ENCODE assay signal across 9 cellular contexts in the genomic region with DNA sequence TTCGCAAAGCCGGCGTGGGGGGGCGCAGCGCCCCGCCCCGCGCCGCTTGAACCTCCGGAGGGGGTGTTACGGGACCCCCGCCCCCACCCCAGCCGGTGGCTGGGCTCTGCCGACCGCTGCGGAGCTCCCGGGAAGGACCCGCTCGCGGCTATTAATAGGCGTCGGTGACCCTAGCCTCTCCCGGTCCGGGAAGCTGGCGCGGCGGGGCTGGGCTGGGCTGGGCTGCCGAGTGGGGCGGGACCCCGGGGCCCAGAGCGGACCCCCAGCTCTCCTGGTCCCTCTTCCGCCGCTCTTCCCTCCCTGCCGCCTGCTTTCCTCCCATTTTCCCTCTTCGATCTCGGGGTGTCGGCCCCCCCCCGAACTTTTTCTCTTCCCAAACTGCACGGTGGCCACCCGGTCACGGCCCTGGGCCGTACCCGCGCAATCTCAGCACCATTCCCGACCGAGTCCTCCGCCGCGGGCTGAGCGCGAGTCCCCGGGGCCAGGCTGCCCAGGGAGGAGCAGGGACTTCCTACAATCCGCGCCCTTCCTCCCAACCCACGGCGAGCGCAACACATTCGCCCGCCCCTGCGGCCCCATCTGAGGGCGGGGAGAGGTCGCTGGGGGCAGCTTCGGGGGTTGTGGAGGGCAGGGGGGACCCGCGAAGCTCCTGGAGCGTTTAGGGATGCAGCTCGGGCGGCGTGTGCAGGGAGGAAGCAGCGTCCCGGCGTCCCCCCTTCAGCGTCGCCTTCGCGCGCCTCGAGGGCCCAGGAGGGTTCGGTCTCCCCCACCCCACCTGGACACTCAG. TPM values are rescaled to one million over a fixed set of nuclear protein-coding genes. Genes with fewer than 3 reads are reported as not detected.
DNase-seq lines count a peak whose midpoint lies in the region; ATAC-seq, FAIRE-seq and TF ChIP-seq lines count a peak whose summit lies in the region.
"Had no signal": no experiment of that assay in that cellular context is flagged by ENCODE, and none has a peak within 500 bp of the region (broad histone marks: within the 10 kb centered on the region; RNA-seq: fewer than 3 reads in every experiment).

No MANE protein-coding gene starts in this region.

- no peak overlapping the region for H3K4me3 ChIP-seq in K562
- peak overlapping the region; percentile 52 for H3K4me3 ChIP-seq in thymus (ENCODE audit: low read length)
- H3K4me3 ChIP-seq in SJCRH30 = no peak overlapping the region

- no peak for TF ChIP-seq RAD21 in K562 (CRISPR knock-in tag; conservative IDR thresholded peaks at IDR 0.05 in 1 of 2, IDR thresholded peaks at IDR 0.05 in 1 of 2)

- no peaks in the 10 kb centered on the region for H3K36me3 ChIP-seq in K562 (ENCODE audit: control insufficient read depth, insufficient read depth, low read length)
- H3K36me3 ChIP-seq in thymus (ENCODE audit: control insufficient read depth, insufficient read depth) = no peaks in the 10 kb centered on the region
- H3K36me3 ChIP-seq in SJCRH30 = no peaks in the 10 kb centered on the region

- no peaks in the 10 kb centered on the region for H3K79me2 ChIP-seq in K562 (ENCODE audit: control insufficient read depth, insufficient read depth, low read length)

- in situ Hi-C loops in K562 (cut with MboI) = no loop called here

- H3K9me1 ChIP-seq in K562 (ENCODE audit: control insufficient read depth, insufficient read depth, low read length) = no peaks in the 10 kb centered on the region

- H3K4me2 ChIP-seq in K562 (ENCODE audit: insufficient read depth, low read length) = no peak overlapping the region

- no peak overlapping the region; a peak in 1 of 4 replicates for H3K9ac ChIP-seq in K562 (ENCODE audit: insufficient read depth in 1 of 2, low read depth in 2 of 2, low read length in 2 of 2)

- ATAC-seq in K562 = peak; percentile 10; the same call in 1 of the 3 replicates

- TF ChIP-seq EP300 in K562 (IDR thresholded peaks at IDR 0.05; ENCODE audit: low read length) = no peak

- no peak overlapping the region for H3K27ac ChIP-seq in K562 (ENCODE audit: extremely low read depth, low read depth, low read length)
- H3K27ac ChIP-seq in thymus (ENCODE audit: low read depth) = no peak overlapping the region
- H3K27ac ChIP-seq in SJCRH30 = no peak overlapping the region

- TF ChIP-seq CTCF in K562 (IDR thresholded peaks at IDR 0.05 in 2 of 3, conservative IDR thresholded peaks at IDR 0.05 in 1 of 3; ENCODE audit: insufficient read depth in 2 of 3, low read depth in 1 of 3, low read length in 3 of 3) = no peak

- POLR2A ChIA-PET in K562 (lab: Yijun Ruan, JAX) = interaction anchor here (0.8 to 1.1 kb wide), 2 partner anchors 18 to 58 kb away, joined by 3 to 4 read pairs; no protein-coding TSS in a partner anchor

- WGBS in K562 (ENCODE audit: insufficient coverage, low coverage, missing lambda C conversion rate) = under 1% methylated on average over 23 of the region's 79 CpGs
- 2% methylated on average over 79 of the region's 79 CpGs for WGBS in thymus

- intact Hi-C loops in K562 (cut with micrococcal nuclease) = loop anchor here (10.0 kb wide), 1 partner anchor 678 kb away; no protein-coding TSS in a partner anchor

- no peaks in the 10 kb centered on the region for H3K9me3 ChIP-seq in K562 (replicated peaks; ENCODE audit: control insufficient read depth, insufficient read depth, low read depth, low read length)
- H3K9me3 ChIP-seq in thymus (ENCODE audit: control insufficient read depth) = peaks cover 1% of the 10 kb centered on the region
- no peaks in the 10 kb centered on the region for H3K9me3 ChIP-seq in SJCRH30 (replicated peaks)

- H3K4me1 ChIP-seq in K562 (replicated peaks in 1 of 2; ENCODE audit: control insufficient read depth in 2 of 2, insufficient read depth in 2 of 2, low read length in 2 of 2) (peaks cover 0 to 67% of the 10 kb centered on the region in 2 experiments; a peak in 2 of 5 replicates), thymus (ENCODE audit: control insufficient read depth, insufficient read depth, low read length) (no peaks in the 10 kb centered on the region), SJCRH30 (no peaks in the 10 kb centered on the region)

- peaks cover 11% of the 10 kb centered on the region; the same call in 1 of the 2 replicates for H4K20me1 ChIP-seq in K562 (replicated peaks; ENCODE audit: control insufficient read depth, insufficient read depth, low read length)

- BruUV-seq in K562 (replicated peaks; lab: Mats Ljungman, UMichigan) = no TSS peak

- H2AFZ ChIP-seq in K562 (ENCODE audit: low read depth, low read length) = no peak overlapping the region

- TF ChIP-seq POLR2A in K562 (conservative IDR thresholded peaks at IDR 0.05) = no peak

- DNase-seq in NCI-H82 (lab: John Stamatoyannopoulos, UW) = peak; percentile 47
- DNase-seq in NCI-H82 treated with DMSO at 0.1 percent for 48 hours (lab: John Stamatoyannopoulos, UW; ENCODE audit: unreplicated experiment) = no peak
- DNase-seq in K562 (ENCODE audit: extremely low read depth in 1 of 4, low spot score in 3 of 4) = peak in 1 of 4 experiments; percentile 43
- DNase-seq in left kidney (ENCODE audit: low read depth, low spot score) = peak; percentile 46
- no peak for DNase-seq in SJCRH30
- no peak for DNase-seq in hippocampal formation (lab: John Stamatoyannopoulos, UW)
- DNase-seq in stimulated activated CD4-positive, alpha-beta T cell treated with anti-CD3 and anti-CD28 coated beads, Interleukin-4, amount 100 ng/mL, for 1 hour = no peak

- peaks cover 19 to 48% of the 10 kb centered on the region in 2 experiments; a peak in 4 of 5 replicates for H3K27me3 ChIP-seq in K562 (ENCODE audit: control insufficient read depth in 2 of 2, insufficient read depth in 2 of 2, low read length in 2 of 2)
- peaks cover 90% of the 10 kb centered on the region for H3K27me3 ChIP-seq in thymus (ENCODE audit: control insufficient read depth, insufficient read depth)
- H3K27me3 ChIP-seq in SJCRH30 = no peaks in the 10 kb centered on the region

- CTCF ChIA-PET in K562 (lab: Yijun Ruan, JAX; ENCODE audit: low intra/inter-chr PET ratio) = interaction anchor here (0.7 kb wide), 1 partner anchor 480 kb away, joined by 3 read pairs; no protein-coding TSS in a partner anchor

- no peak for FAIRE-seq in K562 (lab: Jason Lieb, UNC)
- FAIRE-seq: G401.6 had no signal

TF ChIP-seq in K562, 482 proteins besides CTCF, POLR2A, EP300 and RAD21:
- no peak for TF ChIP-seq TARDBP (IDR thresholded peaks at IDR 0.05)
- TF ChIP-seq UBTF (IDR thresholded peaks at IDR 0.05; ENCODE audit: borderline replicate concordance in 1 of 2, low read depth in 2 of 2, low read length in 2 of 2) = 0 out of 4 replicates have a peak, but pooled peaks of 1 of the 2 experiments have one; percentile 28
- TF ChIP-seq KDM1A (IDR thresholded peaks at IDR 0.05) = peak in 1 of 2 experiments; percentile 16; a peak in 1 of 4 replicates
- TF ChIP-seq MYC (IDR thresholded peaks at IDR 0.05; ENCODE audit: low read depth, low read length) = no peak
- 0 out of 2 replicates have a peak, but pooled peaks have one; percentile 25 for TF ChIP-seq MYC (CRISPR knock-in tag; IDR thresholded peaks at IDR 0.05; ENCODE audit: borderline replicate concordance, low read depth)
- no peak for TF ChIP-seq POLR3G (IDR thresholded peaks at IDR 0.05; ENCODE audit: extremely low read depth, insufficient read length, insufficient replicate concordance)
- TF ChIP-seq SREBF2 (CRISPR knock-in tag; IDR thresholded peaks at IDR 0.05) = no peak
- peak; percentile 82; the same call in 1 of the 2 replicates for TF ChIP-seq PHF21A (IDR thresholded peaks at IDR 0.05; ENCODE audit: borderline replicate concordance, low read depth)
- TF ChIP-seq ZBTB7A (IDR thresholded peaks at IDR 0.05; ENCODE audit: borderline replicate concordance, control insufficient read depth, low read depth, low read length) = 0 out of 2 replicates have a peak, but pooled peaks have one; percentile 31

RNA-seq across cellular contexts. Expression of gene ELFN1, which starts 3.1 kb away (rescaled TPM):
- 0.25 TPM in 1 of 2 replicates, not detected in the other for total RNA-seq in K562 (2011; cell fraction: chromatin; rRNA removed; ENCODE audit: low replicate concordance)
- 0.39 and 0.67 TPM in 2 replicates for total RNA-seq in K562 (2011; cell fraction: nucleolus; rRNA removed)
- total RNA-seq in K562 (2011; cell fraction: nucleoplasm; rRNA removed) = 0.07 and 0.31 TPM in 2 replicates
- total RNA-seq in K562 (2014; rRNA removed) = 0.23 and 0.45 TPM in 2 replicates
- 0.04 and 0.06 TPM in 2 replicates for total RNA-seq in K562 (2014; rRNA removed; fragmentation: Illumina TruSeq; extraction: Trizol)
- total RNA-seq in K562 (2015; rRNA removed; fragmentation: Illumina TruSeq; extraction: Trizol) = 0.08 and 0.18 TPM in 2 replicates
- 0.45 and 0.64 TPM in 2 replicates for total RNA-seq in K562 (2021)
- polyA plus RNA-seq in K562 (2011; rRNA removed) = 0.13 and 0.41 TPM in 2 replicates
- polyA plus RNA-seq in K562 (2011; cell fraction: cytosol; rRNA removed) = 0.44 and 0.81 TPM in 2 replicates
- 0.26 and 0.31 TPM in 2 replicates for polyA plus RNA-seq in K562 (2011; cell fraction: nucleus; rRNA removed)
- polyA plus RNA-seq in K562 (2012) = 0.35 and 0.39 TPM in 2 replicates
- polyA plus RNA-seq in K562 (2014; fragmentation: Illumina TruSeq; extraction: Trizol) = 0.06 and 0.28 TPM in 2 replicates
- polyA plus RNA-seq in K562 (2014; fragmentation: Nextera tagmentation; extraction: Ambion mirVana) = not detected
- 0.11 and 0.33 TPM in 2 replicates for polyA plus RNA-seq in K562 (2014; rRNA removed)
- polyA minus RNA-seq in K562 (2011; rRNA and poly(A)+ RNA removed) = 0.07 and 0.15 TPM in 2 replicates
- 0.38 and 1.0 TPM in 2 replicates for polyA minus RNA-seq in K562 (2011; cell fraction: cytosol; rRNA and poly(A)+ RNA removed)
- polyA minus RNA-seq in K562 (2011; cell fraction: nucleus; rRNA and poly(A)+ RNA removed) = 0.13 and 0.44 TPM in 2 replicates
- polyA plus RNA-seq in thymus = 0.91 TPM
- total RNA-seq in SJCRH30 (2014; rRNA removed; shearing (Covaris generic)) = 1.3 and 1.7 TPM in 2 replicates

Comparison
In these comparisons a context has a peak if more than half of its experiments do, and no peak if none do; other contexts are left out.
1. DNase-seq: peak in NCI-H82 (single experiment) and left kidney (single experiment); none in NCI-H82 treated with DMSO at 0.1 percent for 48 hours (single experiment), SJCRH30 (0 of 2), hippocampal formation (0 of 2) and stimulated activated CD4-positive, alpha-beta T cell treated with anti-CD3 and anti-CD28 coated beads, Interleukin-4, amount 100 ng/mL, for 1 hour (single experiment).